Comparison of ENCODE assay signal across 28 cellular contexts in genomic region chr7:41803569-41803968, GRCh38.
"Had no signal": no experiment of that assay in that cellular context is flagged by ENCODE, and none has a peak within 500 bp of the region (broad histone marks: within the 10 kb centered on the region; RNA-seq: fewer than 3 reads in every experiment).

No MANE protein-coding gene starts in this region.

- H3K4me2 ChIP-seq: smooth muscle cell had no signal

- DNase-seq: naive thymus-derived CD8-positive, alpha-beta T cell; nephron progenitor cell; nucleus accumbens; pancreas; right cardiac atrium; spleen; stimulated activated CD4-positive, alpha-beta T cell treated with anti-CD3 and anti-CD28 coated beads, Interleukin-12 subunit alpha, Interleukin-12 subunit beta, amount 100 ng/mL, for 4 hours; stimulated activated CD4-positive, alpha-beta T cell treated with anti-CD3 and anti-CD28 coated beads, Interleukin-1b, Interleukin-23, amount 100 ng/mL, for 48 hours; stimulated activated CD4-positive, alpha-beta T cell treated with anti-CD3 and anti-CD28 coated beads, Interleukin-4, amount 100 ng/mL, for 1 hour; stimulated activated CD4-positive, alpha-beta T cell treated with anti-CD3 and anti-CD28 coated beads, Interleukin-4, amount 100 ng/mL, for 4 hours; stimulated activated CD8-positive, alpha-beta memory T cell treated with anti-CD3 and anti-CD28 coated beads, Interleukin-4, amount 100 ng/mL, for 48 hours; stimulated activated naive CD4-positive, alpha-beta T cell; stimulated activated naive CD8-positive, alpha-beta T cell treated with anti-CD3 and anti-CD28 coated beads, Interleukin-15, amount 100 ng/mL, for 72 hours; stimulated activated naive CD8-positive, alpha-beta T cell treated with anti-CD3 and anti-CD28 coated beads, Interleukin-15, Interleukin-2, amounts not matched to agents 100 U/mL and 50 U/mL, for 24 hours; substantia nigra; testis; tibial artery; transverse colon; upper lobe of right lung; uterus had no signal

- H3K9me3 ChIP-seq: neutrophil, pancreas, prostate gland, suprapubic skin, testis, tibial artery, transverse colon, upper lobe of right lung, uterus had no signal

- FAIRE-seq: pancreas had no signal

- ATAC-seq: naive thymus-derived CD8-positive, alpha-beta T cell; natural killer cell treated with Interleukin-12 subunit alpha and Interleukin-12 subunit beta and Interleukin-15 and Interleukin-18, amount 100 ng/mL, for 72 hours; pancreas; right cardiac atrium; sciatic nerve; stimulated activated memory B cell treated with anti-CD40 and anti-IgM and Interleukin-4, amounts not matched to agents 10 μg/mL and 1 μg/mL and 100 μg/mL, for 72 hours; stimulated activated naive CD8-positive, alpha-beta T cell treated with anti-CD3 and anti-CD28 coated beads, Interleukin-15, amount 100 ng/mL, for 72 hours; stimulated activated naive CD8-positive, alpha-beta T cell treated with anti-CD3 and anti-CD28 coated beads, Interleukin-15, Interleukin-2, amounts not matched to agents 100 U/mL and 50 U/mL, for 24 hours; upper lobe of right lung had no signal

- H3K27ac ChIP-seq: neutrophil, pancreas, prostate gland, skin epidermis, spleen, suprapubic skin, testis, tibial artery, transverse colon, upper lobe of right lung, uterus had no signal

- H3K4me1 ChIP-seq: pancreas, prostate gland, spleen, suprapubic skin, testis, transverse colon, upper lobe of right lung, uterus had no signal

- H3K27me3 ChIP-seq: pancreas, spleen, suprapubic skin, testis, tibial artery, transverse colon, upper lobe of right lung, uterus had no signal

- H3K4me3 ChIP-seq: pancreas, prostate gland, skin epidermis, smooth muscle cell, spleen, suprapubic skin, testis, tibial artery, transverse colon, upper lobe of right lung, uterus had no signal

- H3K36me3 ChIP-seq: neutrophil, pancreas, prostate gland, spleen, suprapubic skin, tibial artery, transverse colon, upper lobe of right lung, uterus had no signal
